24 cellular contexts compared by ENCODE assay signal in genomic region chr18:42051411-42051810, GRCh38.
"Had no signal": no experiment of that assay in that cellular context is flagged by ENCODE, and none has a peak within 500 bp of the region (broad histone marks: within the 10 kb centered on the region; RNA-seq: fewer than 3 reads in every experiment).

No MANE protein-coding gene starts in this region.

- FAIRE-seq: endometrium, endothelial cell of umbilical vein had no signal

- ATAC-seq: activated naive CD4-positive, alpha-beta T cell treated with anti-CD3 and anti-CD28 coated beads, Interleukin-2, amount 50 U/mL, for 72 hours; activated T-cell treated with anti-CD3 and anti-CD28 coated beads, Interleukin-2, amount 50 U/mL, for 72 hours; esophagus mucosa; foreskin keratinocyte; gastroesophageal sphincter; heart right ventricle; WTC11 had no signal

- DNase-seq: activated CD4-positive, alpha-beta memory T cell treated with anti-CD3 and anti-CD28 coated beads, Interleukin-2, amount 10 ng/mL, durations not matched to agents 7 days and 5 days; activated CD4-positive, alpha-beta T cell treated with anti-CD3 and anti-CD28 coated beads for 1 hour; activated CD4-positive, alpha-beta T cell treated with anti-CD3 and anti-CD28 coated beads for 4 hours; activated CD4-positive, alpha-beta T cell treated with anti-CD3 and anti-CD28 coated beads, Interleukin-2, amount 10 ng/mL, durations not matched to agents 7 days and 5 days; activated CD4-positive, alpha-beta T cell treated with anti-CD3 and anti-CD28 coated beads, Interleukin-2, amount 50 U/mL, for 4 hours; activated CD8-positive, alpha-beta memory T cell treated with anti-CD3 and anti-CD28 coated beads, Interleukin-2, amount 50 U/mL, for 48 hours; activated gamma-delta T cell; activated naive CD4-positive, alpha-beta T cell; activated naive CD4-positive, alpha-beta T cell treated with anti-CD3 and anti-CD28 coated beads, Interleukin-2, amount 10 ng/mL, durations not matched to agents 7 days and 5 days; activated naive CD8-positive, alpha-beta T cell treated with anti-CD3 and anti-CD28 coated beads, Interleukin-2, amount 10 ng/mL, durations not matched to agents 7 days and 5 days; activated T-cell treated with anti-CD3 and anti-CD28 coated beads for 4 hours; activated T-cell treated with anti-CD3 and anti-CD28 coated beads, Interleukin-2, amount 50 U/mL, for 24 hours; activated T-cell treated with anti-CD3 and anti-CD28 coated beads, Interleukin-2, amount 50 U/mL, for 72 hours; brain microvascular endothelial cell; effector CD8-positive, alpha-beta T cell; heart right ventricle; T-helper 2 cell had no signal

- H3K4me3 ChIP-seq: gastroesophageal sphincter, heart right ventricle had no signal
